ENCODE assay signal across 23 cellular contexts in the genomic region with DNA sequence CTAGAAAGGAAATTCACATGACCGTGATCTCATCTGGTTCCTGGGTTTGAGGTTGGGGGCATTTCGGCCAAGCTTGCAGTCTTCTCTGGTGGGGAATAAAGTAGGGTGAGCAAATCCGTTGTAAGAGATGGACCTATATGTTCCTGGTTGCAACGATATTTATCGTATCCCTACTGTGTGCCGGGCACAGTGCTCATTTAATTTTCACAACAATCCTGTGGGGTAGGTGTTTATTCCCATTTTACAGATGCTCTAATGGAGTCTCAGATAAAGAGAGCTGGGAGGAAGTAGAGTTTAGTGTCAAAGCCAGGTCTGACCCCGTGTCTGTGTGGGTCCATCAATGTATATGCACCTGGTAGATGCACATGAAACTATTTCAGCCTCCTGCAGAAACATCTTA. TPM values are rescaled to one million over a fixed set of nuclear protein-coding genes. Genes with fewer than 3 reads are reported as not detected.
DNase-seq lines count a peak whose midpoint lies in the region; ATAC-seq, FAIRE-seq and TF ChIP-seq lines count a peak whose summit lies in the region.
"Had no signal": no experiment of that assay in that cellular context is flagged by ENCODE, and none has a peak within 500 bp of the region (broad histone marks: within the 10 kb centered on the region; RNA-seq: fewer than 3 reads in every experiment).

No MANE protein-coding gene starts in this region.

- TF ChIP-seq POLR2A in A549 (IDR thresholded peaks at IDR 0.05; ENCODE audit: low read length), result no peak

- WGBS in A549 (ENCODE audit: missing lambda C conversion rate), result 90% methylated on average over 7 of the region's 7 CpGs

- CTCF ChIA-PET in A549 (lab: Yijun Ruan, JAX), result interaction anchor here (1.0 kb wide), 1 partner anchor 11 kb away, joined by 4 read pairs; no protein-coding TSS in a partner anchor

- H3K36me3 ChIP-seq in CD4-positive, CD25-positive, alpha-beta regulatory T cell (ENCODE audit: control insufficient read depth, insufficient read depth, low read length), result peaks cover 6% of the 10 kb centered on the region
- peaks cover 15% of the 10 kb centered on the region for H3K36me3 ChIP-seq in neutrophil

- H3K4me2 ChIP-seq in A549, result peak overlapping the region; percentile 95

- H3K4me3 ChIP-seq in A549 (no peak overlapping the region), neutrophil (ENCODE audit: low read depth in 1 of 2, low read length in 1 of 2) (no peak overlapping the region)
- no peak overlapping the region for H3K4me3 ChIP-seq in CD4-positive, CD25-positive, alpha-beta regulatory T cell (ENCODE audit: low read depth, low read length)

- no peak for FAIRE-seq in A549 (lab: Jason Lieb, UNC)
- FAIRE-seq: A204.1, GM12892, HTR-8/SVneo had no signal

- no peak for TF ChIP-seq EP300 in A549 (IDR thresholded peaks at IDR 0.05)

- H3K36me3 Mint-ChIP-seq in CD4-positive, CD25-positive, alpha-beta regulatory T cell, result peaks cover 23% of the 10 kb centered on the region
- H3K36me3 Mint-ChIP-seq in central memory CD8-positive, alpha-beta T cell (ENCODE audit: insufficient read depth), result peaks cover 13% of the 10 kb centered on the region

- peaks cover 11 to 80% (median 47%) of the 10 kb centered on the region in 4 donors for H3K4me1 Mint-ChIP-seq in CD4-positive, CD25-positive, alpha-beta regulatory T cell
- H3K4me1 Mint-ChIP-seq in central memory CD8-positive, alpha-beta T cell, result peaks cover 89% of the 10 kb centered on the region

- no peak for TF ChIP-seq RAD21 in A549 (conservative IDR thresholded peaks at IDR 0.05 in 1 of 2, IDR thresholded peaks at IDR 0.05 in 1 of 2)

- POLR2A ChIA-PET in A549 (lab: Yijun Ruan, JAX), result no interaction called here

- H3K27ac Mint-ChIP-seq in CD4-positive, CD25-positive, alpha-beta regulatory T cell, result peak overlapping the region in 2 of 3 donors; percentile 27 to 62
- H3K27ac Mint-ChIP-seq in central memory CD8-positive, alpha-beta T cell (ENCODE audit: low read depth), result peak overlapping the region; percentile 36

- H3K27ac ChIP-seq in A549 (peak overlapping the region; percentile 69 to 99; a peak in 4 of 6 replicates), neutrophil (peak overlapping the region; percentile 99)
- no peak overlapping the region for H3K27ac ChIP-seq in CD4-positive, CD25-positive, alpha-beta regulatory T cell (ENCODE audit: insufficient read depth, low read length, poor library complexity, severe bottlenecking)
- H3K27ac ChIP-seq: C4-2B had no signal

- H3K9me3 ChIP-seq in A549, result no peaks in the 10 kb centered on the region
- no peaks in the 10 kb centered on the region for H3K9me3 ChIP-seq in CD4-positive, CD25-positive, alpha-beta regulatory T cell (ENCODE audit: control insufficient read depth in 2 of 2, low read length in 2 of 2)
- no peaks in the 10 kb centered on the region for H3K9me3 ChIP-seq in neutrophil

- no peak for TF ChIP-seq CTCF in A549 (IDR thresholded peaks at IDR 0.05)
- no peak for TF ChIP-seq CTCF in neutrophil (IDR thresholded peaks at IDR 0.05)

- no peaks in the 10 kb centered on the region for H3K9me3 Mint-ChIP-seq in CD4-positive, CD25-positive, alpha-beta regulatory T cell
- H3K9me3 Mint-ChIP-seq in central memory CD8-positive, alpha-beta T cell, result no peaks in the 10 kb centered on the region
- H3K9me3 Mint-ChIP-seq: CD8-positive, alpha-beta memory T cell had no signal

- DNase-seq in A549 (ENCODE audit: low read depth in 1 of 2, low spot score in 1 of 2) (no peak), sciatic nerve (ENCODE audit: low spot score) (no peak)
- DNase-seq in CD4-positive, CD25-positive, alpha-beta regulatory T cell, result no peak
- DNase-seq in central memory CD8-positive, alpha-beta T cell (ENCODE audit: low spot score in 2 of 2), result no peak
- DNase-seq: AML-193; CD8-positive, alpha-beta memory T cell; DMS79 treated with DMSO at 0.1 percent for 48 hours; GF-D8; GOT3; KG1; MM.1S; NCI-H2029; NCI-H446 treated with DMSO at 0.1 percent for 48 hours; RPMI8226; SHP77 had no signal

- peaks cover 4% of the 10 kb centered on the region for H3K27me3 Mint-ChIP-seq in CD4-positive, CD25-positive, alpha-beta regulatory T cell
- no peaks in the 10 kb centered on the region for H3K27me3 Mint-ChIP-seq in central memory CD8-positive, alpha-beta T cell

- H3K4me3 Mint-ChIP-seq in CD4-positive, CD25-positive, alpha-beta regulatory T cell, result no peak overlapping the region
- no peak overlapping the region for H3K4me3 Mint-ChIP-seq in central memory CD8-positive, alpha-beta T cell

- H3K4me1 ChIP-seq in A549 (peaks cover 100% of the 10 kb centered on the region), neutrophil (ENCODE audit: control insufficient read depth in 1 of 2, insufficient read depth in 1 of 2, low read depth in 1 of 2, low read length in 1 of 2) (peaks cover 93 to 98% of the 10 kb centered on the region in 2 experiments)
- H3K4me1 ChIP-seq in CD4-positive, CD25-positive, alpha-beta regulatory T cell (ENCODE audit: control insufficient read depth, insufficient read depth, low read length, poor library complexity, severe bottlenecking), result peaks cover 15% of the 10 kb centered on the region

- H3K27me3 ChIP-seq in CD4-positive, CD25-positive, alpha-beta regulatory T cell (ENCODE audit: control insufficient read depth, insufficient read depth, low read length), result no peaks in the 10 kb centered on the region
- no peaks in the 10 kb centered on the region for H3K27me3 ChIP-seq in neutrophil

- intact Hi-C loops in sciatic nerve (cut with DNase I), result no loop called here

- ATAC-seq in A549 (no peak), sciatic nerve (no peak), HG03045 (IDR thresholded peaks at IDR 0.05; ENCODE audit: unreplicated experiment) (no peak), HG02763 (IDR thresholded peaks at IDR 0.05; ENCODE audit: unreplicated experiment) (no peak)
- no peak for ATAC-seq in CD4-positive, CD25-positive, alpha-beta regulatory T cell (ENCODE audit: low read depth in 2 of 2)
- ATAC-seq in central memory CD8-positive, alpha-beta T cell (replicated peaks; ENCODE audit: extremely low read depth, poor library complexity, severe bottlenecking), result no peak
- ATAC-seq: HCT116 had no signal

TF ChIP-seq in A549, 52 proteins besides CTCF, POLR2A, EP300 and RAD21:
- TF ChIP-seq GATA3 (IDR thresholded peaks at IDR 0.05; ENCODE audit: borderline replicate concordance), result no peak
- TF ChIP-seq, protein P1, sequence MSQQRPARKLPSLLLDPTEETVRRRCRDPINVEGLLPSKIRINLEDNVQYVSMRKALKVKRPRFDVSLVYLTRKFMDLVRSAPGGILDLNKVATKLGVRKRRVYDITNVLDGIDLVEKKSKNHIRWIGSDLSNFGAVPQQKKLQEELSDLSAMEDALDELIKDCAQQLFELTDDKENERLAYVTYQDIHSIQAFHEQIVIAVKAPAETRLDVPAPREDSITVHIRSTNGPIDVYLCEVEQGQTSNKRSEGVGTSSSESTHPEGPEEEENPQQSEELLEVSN (IDR thresholded peaks at IDR 0.05; ENCODE audit: borderline replicate concordance, low read depth), result no peak

RNA-seq across cellular contexts. Expression of a gene that starts 9.4 kb away (rescaled TPM):
- 21.6 and 44.7 TPM in 2 replicates for polyA plus RNA-seq in A549 (2011; rRNA removed)
- 78.5 and 97.9 TPM in 2 replicates for polyA plus RNA-seq in A549 (2012; cell fraction: cytosol; rRNA removed)
- 128 and 142 TPM in 2 replicates for polyA plus RNA-seq in A549 (2012; cell fraction: nucleus; rRNA removed)
- polyA plus RNA-seq in A549 (2017; fragmentation: RNase III; extraction: RNeasy Plus Mini Kit Qiagen cat#74134 plus additional on column Dnase treatment), result 118 to 129 TPM (median 125 TPM) in 3 replicates
- 89.1 and 130 TPM in 2 replicates for polyA minus RNA-seq in A549 (2011; rRNA and poly(A)+ RNA removed)
- total RNA-seq in CD4-positive, CD25-positive, alpha-beta regulatory T cell, result 49.7 TPM
- polyA plus RNA-seq in CD4-positive, CD25-positive, alpha-beta regulatory T cell, result under 1 TPM; 0.21 to 0.96 (median 0.76) TPM
- total RNA-seq in sciatic nerve, result 72.7 TPM
